In the genomic region with DNA sequence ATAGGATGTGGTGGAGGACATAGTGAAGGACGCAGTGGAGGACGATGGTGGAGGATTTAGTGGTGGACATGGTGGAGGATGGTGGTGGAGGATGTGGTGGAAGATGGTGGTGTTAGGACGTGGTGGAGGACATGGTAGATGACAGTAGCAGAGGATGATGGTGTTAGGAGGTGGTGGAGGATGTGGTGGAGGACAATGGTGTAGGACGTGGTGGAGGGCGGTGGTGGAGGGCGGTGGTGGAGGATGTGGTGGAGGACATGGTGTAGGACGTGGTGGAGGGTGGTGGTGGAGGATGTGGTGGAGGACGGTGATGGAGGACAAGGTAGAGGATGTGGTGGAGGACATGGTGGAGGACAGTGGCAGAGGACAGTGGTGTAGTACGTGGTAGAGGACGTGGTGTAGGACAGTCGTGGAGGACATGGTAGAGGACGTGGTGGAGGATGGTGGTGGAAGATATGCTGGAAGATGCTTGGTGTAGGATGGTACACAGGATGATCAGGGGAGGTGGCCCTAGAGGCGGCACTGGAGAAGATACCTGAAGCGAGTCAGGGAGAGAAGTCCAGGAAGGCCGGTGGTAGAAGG, we compare ENCODE assay signal across 28 cellular contexts.
"Had no signal": no experiment of that assay in that cellular context is flagged by ENCODE, and none has a peak within 500 bp of the region (broad histone marks: within the 10 kb centered on the region; RNA-seq: fewer than 3 reads in every experiment).

No MANE protein-coding gene starts in this region.

- H3K9me3 Mint-ChIP-seq: central memory CD8-positive, alpha-beta T cell; dendritic cell treated with granulocyte-macrophage colony-stimulating factor and Interleukin-4, amounts not matched to agents 40 ng/mL and 50 ng/mL, for 4 days; natural killer cell; stimulated activated naive CD8-positive, alpha-beta T cell treated with anti-CD3 and anti-CD28 coated beads, Interleukin-15, Interleukin-2, amounts not matched to agents 100 ng/mL and 50 ng/mL, for 24 hours had no signal

- H3K36me3 Mint-ChIP-seq: natural killer cell had no signal

- H3K4me3 Mint-ChIP-seq: central memory CD8-positive, alpha-beta T cell; dendritic cell treated with granulocyte-macrophage colony-stimulating factor and Interleukin-4, amounts not matched to agents 40 ng/mL and 50 ng/mL, for 4 days; natural killer cell; stimulated activated naive CD8-positive, alpha-beta T cell treated with anti-CD3 and anti-CD28 coated beads, Interleukin-15, Interleukin-2, amounts not matched to agents 100 ng/mL and 50 ng/mL, for 24 hours had no signal

- H3K4me3 ChIP-seq: cardiac muscle cell, colonic mucosa, esophagus squamous epithelium, heart right ventricle, lower lobe of right lung, pancreas, smooth muscle cell, suprapubic skin, tibial artery had no signal

- H3K9me3 ChIP-seq: colonic mucosa, esophagus squamous epithelium, heart right ventricle, lower lobe of right lung, neutrophil, pancreas, suprapubic skin, tibial artery had no signal

- H3K27ac ChIP-seq: cardiac muscle cell, colonic mucosa, esophagus squamous epithelium, heart right ventricle, lower lobe of right lung, neutrophil, pancreas, suprapubic skin, tibial artery had no signal

- H3K27me3 ChIP-seq: cardiac muscle cell, colonic mucosa, esophagus squamous epithelium, heart right ventricle, pancreas, suprapubic skin, tibial artery had no signal

- H3K4me1 Mint-ChIP-seq: central memory CD8-positive, alpha-beta T cell; natural killer cell had no signal

- H3K27ac Mint-ChIP-seq: dendritic cell treated with granulocyte-macrophage colony-stimulating factor and Interleukin-4, amounts not matched to agents 40 ng/mL and 50 ng/mL, for 4 days; natural killer cell; progenitor cell of endocrine pancreas; stimulated activated naive CD8-positive, alpha-beta T cell treated with anti-CD3 and anti-CD28 coated beads, Interleukin-15, Interleukin-2, amounts not matched to agents 100 ng/mL and 50 ng/mL, for 24 hours had no signal

- ATAC-seq: left colon, left ventricle myocardium superior, lower lobe of right lung, pancreas, sciatic nerve had no signal

- H3K4me1 ChIP-seq: colonic mucosa, esophagus squamous epithelium, heart right ventricle, lower lobe of right lung, pancreas, suprapubic skin, tibial artery had no signal

- DNase-seq: colonic mucosa; effector CD8-positive, alpha-beta T cell; esophagus squamous epithelium; foreskin melanocyte; glutamatergic neuron; heart right ventricle; hippocampal formation; islet precursor cell; kidney glomerular epithelial cell; left colon; left ventricle myocardium superior; lower lobe of right lung; natural killer cell; pancreas; stimulated activated CD4-positive, alpha-beta T cell treated with anti-CD3 and anti-CD28 coated beads, Interleukin-12 subunit alpha, Interleukin-12 subunit beta, amount 100 ng/mL, for 4 hours; stimulated activated CD4-positive, alpha-beta T cell treated with anti-CD3 and anti-CD28 coated beads, Interleukin-1b, Interleukin-23, amount 100 ng/mL, for 48 hours; stimulated activated CD4-positive, alpha-beta T cell treated with anti-CD3 and anti-CD28 coated beads, Interleukin-4, amount 100 ng/mL, for 1 hour; stimulated activated CD8-positive, alpha-beta memory T cell treated with anti-CD3 and anti-CD28 coated beads, Interleukin-4, amount 100 ng/mL, for 48 hours; tibial artery had no signal

- H3K36me3 ChIP-seq: cardiac muscle cell, colonic mucosa, esophagus squamous epithelium, heart right ventricle, lower lobe of right lung, neutrophil, suprapubic skin, tibial artery had no signal

- H3K27me3 Mint-ChIP-seq: progenitor cell of endocrine pancreas had no signal
